In the genomic region with DNA sequence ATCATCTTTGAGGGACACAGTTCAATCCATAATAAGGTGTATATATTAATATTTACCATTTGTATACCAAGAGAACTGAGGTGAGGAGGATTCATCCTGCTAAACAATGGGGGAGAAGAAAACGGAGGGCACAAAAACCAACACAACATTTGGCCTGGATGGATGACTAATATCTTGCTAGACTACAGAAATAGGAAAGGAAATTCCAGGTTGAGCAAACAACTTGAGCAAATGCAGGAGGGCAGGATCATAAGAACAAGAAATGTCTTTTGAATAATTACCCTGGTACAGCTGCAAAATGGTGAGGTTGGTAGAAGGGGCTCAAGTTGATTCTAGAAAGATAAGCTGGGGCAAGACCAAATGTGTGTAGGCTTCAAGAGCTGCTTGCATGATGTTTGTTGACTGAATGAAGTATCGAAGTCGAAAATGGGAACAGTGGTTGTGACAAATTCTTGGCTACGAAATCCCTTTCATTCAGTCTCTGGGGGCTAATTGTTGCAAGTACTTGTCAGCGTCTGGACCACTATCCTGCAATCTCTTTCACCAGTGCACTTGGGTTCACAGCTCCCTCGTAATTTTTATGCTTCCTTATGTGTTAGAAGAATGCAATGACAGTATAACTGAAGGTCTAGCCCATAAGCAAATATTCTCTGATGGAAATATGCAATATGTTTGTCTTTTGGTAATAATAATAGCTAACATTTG, we compare ENCODE assay signal across 20 cellular contexts.
DNase-seq lines count a peak whose midpoint lies in the region; ATAC-seq and TF ChIP-seq lines count a peak whose summit lies in the region.
"Had no signal": no experiment of that assay in that cellular context is flagged by ENCODE, and none has a peak within 500 bp of the region (broad histone marks: within the 10 kb centered on the region; RNA-seq: fewer than 3 reads in every experiment).

No MANE protein-coding gene starts in this region.

- no peak overlapping the region for H3K9ac ChIP-seq in mammary epithelial cell (ENCODE audit: insufficient read depth, low read length)

- no peak overlapping the region for H3K27ac Mint-ChIP-seq in CD4-positive, alpha-beta memory T cell
- H3K27ac Mint-ChIP-seq: activated naive CD8-positive, alpha-beta T cell treated with anti-CD3 and anti-CD28 coated beads, Interleukin-2, amount 10 ng/mL, durations not matched to agents 7 days and 5 days; stimulated activated effector memory CD8-positive, alpha-beta T cell treated with anti-CD3 and anti-CD28 coated beads, Interleukin-12 subunit alpha, Interleukin-12 subunit beta, amount 100 ng/mL, for 72 hours had no signal

- H3K27ac ChIP-seq in mammary epithelial cell (ENCODE audit: insufficient read depth, low read depth, low read length): no peak overlapping the region
- no peak overlapping the region for H3K27ac ChIP-seq in CD4-positive, alpha-beta memory T cell (ENCODE audit: low read depth, low read length)
- H3K27ac ChIP-seq: sigmoid colon, suprapubic skin had no signal

- H3K36me3 Mint-ChIP-seq in CD4-positive, alpha-beta memory T cell: no peaks in the 10 kb centered on the region
- H3K36me3 Mint-ChIP-seq: stimulated activated effector memory CD8-positive, alpha-beta T cell treated with anti-CD3 and anti-CD28 coated beads, Interleukin-12 subunit alpha, Interleukin-12 subunit beta, amount 100 ng/mL, for 72 hours had no signal

- H3K27me3 Mint-ChIP-seq in CD4-positive, alpha-beta memory T cell: no peaks in the 10 kb centered on the region
- H3K27me3 Mint-ChIP-seq: activated naive CD8-positive, alpha-beta T cell treated with anti-CD3 and anti-CD28 coated beads, Interleukin-2, amount 10 ng/mL, durations not matched to agents 7 days and 5 days had no signal

- H2AFZ ChIP-seq in mammary epithelial cell (ENCODE audit: low read depth, low read length): no peak overlapping the region

- 87% methylated on average over 6 of the region's 6 CpGs for WGBS in mammary epithelial cell (ENCODE audit: low coverage, missing lambda C conversion rate)

- intact Hi-C loops in mammary epithelial cell (cut with micrococcal nuclease): no loop called here
- intact Hi-C loops in CD4-positive, alpha-beta memory T cell (cut with micrococcal nuclease): no loop called here

- DNase-seq in Daoy (ENCODE audit: low read depth) (peak; percentile 33), HT1080 (ENCODE audit: low read depth) (peak; percentile 47), mammary epithelial cell (peak; percentile 57), kidney glomerular epithelial cell (lab: John Stamatoyannopoulos, UW) (peak; percentile 9), inferior parietal cortex (ENCODE audit: extremely low spot score) (no peak), DMS79 (lab: John Stamatoyannopoulos, UW) (no peak)
- DNase-seq in CD4-positive, alpha-beta memory T cell: no peak
- DNase-seq: activated CD4-positive, alpha-beta T cell treated with anti-CD3 and anti-CD28 coated beads for 4 hours; activated naive CD8-positive, alpha-beta T cell treated with anti-CD3 and anti-CD28 coated beads, Interleukin-2, amount 10 ng/mL, durations not matched to agents 7 days and 5 days; central memory CD4-positive, alpha-beta T cell; NCI-H1436 treated with DMSO at 0.1 percent for 48 hours; NCI-H526; posterior cingulate gyrus; sigmoid colon; SW 1271 had no signal

- no peaks in the 10 kb centered on the region for H3K79me2 ChIP-seq in mammary epithelial cell (ENCODE audit: insufficient read depth, low read length)

- POLR2A ChIA-PET in CD4-positive, alpha-beta memory T cell (lab: Charles Lee; ENCODE audit: partially characterized antibody): no interaction called here

- no peaks in the 10 kb centered on the region for H3K9me3 ChIP-seq in mammary epithelial cell (replicated peaks; ENCODE audit: insufficient read depth, low read length)
- H3K9me3 ChIP-seq in CD4-positive, alpha-beta memory T cell (ENCODE audit: control insufficient read depth in 1 of 2, low read length in 2 of 2): no peaks in the 10 kb centered on the region
- H3K9me3 ChIP-seq: sigmoid colon, suprapubic skin had no signal

- no peaks in the 10 kb centered on the region for H4K20me1 ChIP-seq in mammary epithelial cell (ENCODE audit: insufficient read depth, low read length)

- no peak overlapping the region for H3K4me3 ChIP-seq in mammary epithelial cell (replicated peaks in 1 of 3; ENCODE audit: insufficient read depth in 1 of 3, low read depth in 2 of 3, low read length in 3 of 3)
- no peak overlapping the region for H3K4me3 ChIP-seq in CD4-positive, alpha-beta memory T cell (ENCODE audit: low read length in 2 of 2)
- H3K4me3 ChIP-seq: sigmoid colon, suprapubic skin had no signal

- no peak for TF ChIP-seq CTCF in mammary epithelial cell (conservative IDR thresholded peaks at IDR 0.05 in 1 of 2, IDR thresholded peaks at IDR 0.05 in 1 of 2; ENCODE audit: extremely low read depth in 1 of 2, insufficient read depth in 1 of 2, low read depth in 1 of 2, low read length in 2 of 2)

- H3K36me3 ChIP-seq in mammary epithelial cell (ENCODE audit: insufficient read depth, low read length): no peaks in the 10 kb centered on the region
- H3K36me3 ChIP-seq in CD4-positive, alpha-beta memory T cell (ENCODE audit: insufficient read depth, low read length): no peaks in the 10 kb centered on the region
- H3K36me3 ChIP-seq: sigmoid colon, suprapubic skin had no signal

- peaks cover 4 to 9% (median 7%) of the 10 kb centered on the region in 4 donors for H3K4me1 Mint-ChIP-seq in CD4-positive, alpha-beta memory T cell

- no peak overlapping the region for H3K4me2 ChIP-seq in mammary epithelial cell (ENCODE audit: insufficient read depth, low read depth, low read length)

- dilution Hi-C loops in mammary epithelial cell (cut with HindIII; ENCODE audit: low sequenced_read_pairs): no loop called here

- ATAC-seq in GM19452 (IDR thresholded peaks at IDR 0.05; ENCODE audit: unreplicated experiment): no peak
- ATAC-seq: esophagus mucosa; HepG2; stimulated activated effector memory CD8-positive, alpha-beta T cell treated with anti-CD3 and anti-CD28 coated beads, Interleukin-12 subunit alpha, Interleukin-12 subunit beta, amount 100 ng/mL, for 72 hours had no signal

- H3K27me3 ChIP-seq in mammary epithelial cell (ENCODE audit: insufficient read depth, low read length): no peaks in the 10 kb centered on the region
- H3K27me3 ChIP-seq in CD4-positive, alpha-beta memory T cell (ENCODE audit: insufficient read depth, low read length): no peaks in the 10 kb centered on the region
- H3K27me3 ChIP-seq: sigmoid colon, suprapubic skin had no signal

- H3K4me3 Mint-ChIP-seq in CD4-positive, alpha-beta memory T cell: no peak overlapping the region
- H3K4me3 Mint-ChIP-seq: activated naive CD8-positive, alpha-beta T cell treated with anti-CD3 and anti-CD28 coated beads, Interleukin-2, amount 10 ng/mL, durations not matched to agents 7 days and 5 days; stimulated activated effector memory CD8-positive, alpha-beta T cell treated with anti-CD3 and anti-CD28 coated beads, Interleukin-12 subunit alpha, Interleukin-12 subunit beta, amount 100 ng/mL, for 72 hours had no signal

- no TSS peak for BruUV-seq in mammary epithelial cell (replicated peaks; lab: Mats Ljungman, UMichigan)

- in situ Hi-C loops in mammary epithelial cell (cut with MboI; ENCODE audit: low sequenced_read_pairs in 2 of 2): no loop called here

- no peaks in the 10 kb centered on the region for H3K9me3 Mint-ChIP-seq in CD4-positive, alpha-beta memory T cell
- H3K9me3 Mint-ChIP-seq: stimulated activated effector memory CD8-positive, alpha-beta T cell treated with anti-CD3 and anti-CD28 coated beads, Interleukin-12 subunit alpha, Interleukin-12 subunit beta, amount 100 ng/mL, for 72 hours had no signal

- CTCF ChIA-PET in mammary epithelial cell (lab: Charles Lee; ENCODE audit: low non-redundant PET): no interaction called here
- CTCF ChIA-PET in CD4-positive, alpha-beta memory T cell (lab: Charles Lee; ENCODE audit: partially characterized antibody): no interaction called here

- peaks cover 22% of the 10 kb centered on the region for H3K4me1 ChIP-seq in mammary epithelial cell (ENCODE audit: insufficient read depth, low read length)
- H3K4me1 ChIP-seq in CD4-positive, alpha-beta memory T cell (ENCODE audit: insufficient read depth, low read length): peaks cover 5% of the 10 kb centered on the region

Comparison
In these comparisons a context has a peak if more than half of its experiments do, and no peak if none do; other contexts are left out.
1. DNase-seq: peak in Daoy (single experiment), HT1080 (single experiment), mammary epithelial cell (single experiment) and kidney glomerular epithelial cell (single experiment); none in inferior parietal cortex (single experiment), CD4-positive, alpha-beta memory T cell (0 of 5) and DMS79 (single experiment).